ENCODE assay signal across 2 cellular contexts in genomic region chr4:119093042-119093827, GRCh38.
TF ChIP-seq lines count a peak whose summit lies in the region.

No MANE protein-coding gene starts in this region.

TF ChIP-seq in A549, 52 proteins besides CTCF, POLR2A, EP300 and RAD21 (continued from another document):
- TF ChIP-seq FOSB (CRISPR knock-in tag; IDR thresholded peaks at IDR 0.05), result peak; percentile 59; the same call in 1 of the 2 replicates
- no peak for TF ChIP-seq MYC (IDR thresholded peaks at IDR 0.05; ENCODE audit: borderline replicate concordance, low read length)
- TF ChIP-seq, protein P1, sequence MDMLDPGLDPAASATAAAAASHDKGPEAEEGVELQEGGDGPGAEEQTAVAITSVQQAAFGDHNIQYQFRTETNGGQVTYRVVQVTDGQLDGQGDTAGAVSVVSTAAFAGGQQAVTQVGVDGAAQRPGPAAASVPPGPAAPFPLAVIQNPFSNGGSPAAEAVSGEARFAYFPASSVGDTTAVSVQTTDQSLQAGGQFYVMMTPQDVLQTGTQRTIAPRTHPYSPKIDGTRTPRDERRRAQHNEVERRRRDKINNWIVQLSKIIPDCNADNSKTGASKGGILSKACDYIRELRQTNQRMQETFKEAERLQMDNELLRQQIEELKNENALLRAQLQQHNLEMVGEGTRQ (IDR thresholded peaks at IDR 0.05), result peak; percentile 55
- TF ChIP-seq MAX (IDR thresholded peaks at IDR 0.05), result 0 out of 2 replicates have a peak, but pooled peaks have one; percentile 29
- TF ChIP-seq EHMT2 (IDR thresholded peaks at IDR 0.05; ENCODE audit: low read depth), result no peak
- no peak for TF ChIP-seq MAFK (IDR thresholded peaks at IDR 0.05; ENCODE audit: partially characterized antibody)
- no peak for TF ChIP-seq BHLHE40 (IDR thresholded peaks at IDR 0.05; ENCODE audit: low read depth, low read length)
- no peak for TF ChIP-seq TFCP2L1 (CRISPR knock-in tag; IDR thresholded peaks at IDR 0.05)
- peak; percentile 36; the same call in 1 of the 2 replicates for TF ChIP-seq JUNB (IDR thresholded peaks at IDR 0.05)
- TF ChIP-seq ZNF302 (CRISPR knock-in tag; IDR thresholded peaks at IDR 0.05), result peak; percentile 53; the same call in 1 of the 2 replicates
- TF ChIP-seq GATA3 (IDR thresholded peaks at IDR 0.05; ENCODE audit: borderline replicate concordance), result peak; percentile 54; the same call in 1 of the 2 replicates
- no peak for TF ChIP-seq E2F6 (IDR thresholded peaks at IDR 0.05; ENCODE audit: borderline replicate concordance, low read depth)
- TF ChIP-seq HOXB5 (CRISPR knock-in tag; IDR thresholded peaks at IDR 0.05), result peak; percentile 94

TF ChIP-seq in HEK293, 187 proteins besides CTCF, POLR2A, EP300 and RAD21:
- TF ChIP-seq, protein P2, sequence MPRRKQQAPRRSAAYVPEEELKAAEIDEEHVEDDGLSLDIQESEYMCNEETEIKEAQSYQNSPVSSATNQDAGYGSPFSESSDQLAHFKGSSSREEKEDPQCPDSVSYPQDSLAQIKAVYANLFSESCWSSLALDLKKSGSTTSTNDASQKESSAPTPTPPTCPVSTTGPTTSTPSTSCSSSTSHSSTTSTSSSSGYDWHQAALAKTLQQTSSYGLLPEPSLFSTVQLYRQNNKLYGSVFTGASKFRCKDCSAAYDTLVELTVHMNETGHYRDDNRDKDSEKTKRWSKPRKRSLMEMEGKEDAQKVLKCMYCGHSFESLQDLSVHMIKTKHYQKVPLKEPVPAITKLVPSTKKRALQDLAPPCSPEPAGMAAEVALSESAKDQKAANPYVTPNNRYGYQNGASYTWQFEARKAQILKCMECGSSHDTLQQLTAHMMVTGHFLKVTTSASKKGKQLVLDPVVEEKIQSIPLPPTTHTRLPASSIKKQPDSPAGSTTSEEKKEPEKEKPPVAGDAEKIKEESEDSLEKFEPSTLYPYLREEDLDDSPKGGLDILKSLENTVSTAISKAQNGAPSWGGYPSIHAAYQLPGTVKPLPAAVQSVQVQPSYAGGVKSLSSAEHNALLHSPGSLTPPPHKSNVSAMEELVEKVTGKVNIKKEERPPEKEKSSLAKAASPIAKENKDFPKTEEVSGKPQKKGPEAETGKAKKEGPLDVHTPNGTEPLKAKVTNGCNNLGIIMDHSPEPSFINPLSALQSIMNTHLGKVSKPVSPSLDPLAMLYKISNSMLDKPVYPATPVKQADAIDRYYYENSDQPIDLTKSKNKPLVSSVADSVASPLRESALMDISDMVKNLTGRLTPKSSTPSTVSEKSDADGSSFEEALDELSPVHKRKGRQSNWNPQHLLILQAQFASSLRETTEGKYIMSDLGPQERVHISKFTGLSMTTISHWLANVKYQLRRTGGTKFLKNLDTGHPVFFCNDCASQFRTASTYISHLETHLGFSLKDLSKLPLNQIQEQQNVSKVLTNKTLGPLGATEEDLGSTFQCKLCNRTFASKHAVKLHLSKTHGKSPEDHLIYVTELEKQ (tag by site-specific recombination; IDR thresholded peaks at IDR 0.05; ENCODE audit: borderline replicate concordance), result no peak
- peak; percentile 26; the same call in 1 of the 2 replicates for TF ChIP-seq WT1 (tag by site-specific recombination; IDR thresholded peaks at IDR 0.05)
TF ChIP-seq in HEK293: peak in this region for 1.
